In genomic region chr1:151539321-151540020, GRCh38 we compare ENCODE assay signal across 1 cellular context.
TF ChIP-seq lines count a peak whose summit lies in the region.

No MANE protein-coding gene starts in this region.

TF ChIP-seq in K562, 482 proteins besides CTCF, POLR2A, EP300 and RAD21 (continued from another document):
- TF ChIP-seq KLF13 (tag; IDR thresholded peaks at IDR 0.05; ENCODE audit: borderline replicate concordance, low read depth) (no peak), ARID3B (CRISPR knock-in tag; IDR thresholded peaks at IDR 0.05; ENCODE audit: borderline replicate concordance) (no peak), HEY1 (CRISPR knock-in tag; IDR thresholded peaks at IDR 0.05; ENCODE audit: borderline replicate concordance) (no peak), PHF20 (IDR thresholded peaks at IDR 0.05; ENCODE audit: partially characterized antibody) (no peak), KLF10 (CRISPR knock-in tag; IDR thresholded peaks at IDR 0.05) (no peak), ZNF586 (CRISPR knock-in tag; conservative IDR thresholded peaks at IDR 0.05) (no peak), ZNF449 (CRISPR knock-in tag; IDR thresholded peaks at IDR 0.05) (no peak), ARID3A (IDR thresholded peaks at IDR 0.05; ENCODE audit: borderline replicate concordance, low read depth, low read length) (no peak), MCM7 (IDR thresholded peaks at IDR 0.05) (no peak), HNRNPH1 (optimal IDR thresholded peaks at IDR 0.05; ENCODE audit: low read depth, low read length) (no peak), E2F8 (IDR thresholded peaks at IDR 0.05; ENCODE audit: low read depth, partially characterized antibody) (no peak), MYBL2 (IDR thresholded peaks at IDR 0.05; ENCODE audit: low read depth) (no peak), MYBL2 (CRISPR knock-in tag; IDR thresholded peaks at IDR 0.05; ENCODE audit: borderline replicate concordance) (no peak), ZNF175 (CRISPR knock-in tag; IDR thresholded peaks at IDR 0.05; ENCODE audit: low read depth) (peak; percentile 62; the same call in 1 of the 2 replicates), L3MBTL2 (IDR thresholded peaks at IDR 0.05) (peak; percentile 60; the same call in 1 of the 2 replicates), KDM5B (IDR thresholded peaks at IDR 0.05; ENCODE audit: insufficient replicate concordance, low read depth, low read length) (no peak), ZNF696 (CRISPR knock-in tag; conservative IDR thresholded peaks at IDR 0.05) (no peak), MIER1 (IDR thresholded peaks at IDR 0.05; ENCODE audit: low read depth) (no peak), CHD4 (IDR thresholded peaks at IDR 0.05; ENCODE audit: insufficient read depth, insufficient replicate concordance, low read depth, low read length, poor library complexity, severe bottlenecking) (no peak), TEAD2 (tag; IDR thresholded peaks at IDR 0.05) (peak; percentile 50; the same call in 1 of the 2 replicates), ZFP30 (CRISPR knock-in tag; IDR thresholded peaks at IDR 0.05; ENCODE audit: borderline replicate concordance) (no peak), SNRNP70 (optimal IDR thresholded peaks at IDR 0.05; ENCODE audit: low read depth, low read length) (no peak), CLOCK (CRISPR knock-in tag; IDR thresholded peaks at IDR 0.05; ENCODE audit: borderline replicate concordance) (no peak)
